In the genomic region with DNA sequence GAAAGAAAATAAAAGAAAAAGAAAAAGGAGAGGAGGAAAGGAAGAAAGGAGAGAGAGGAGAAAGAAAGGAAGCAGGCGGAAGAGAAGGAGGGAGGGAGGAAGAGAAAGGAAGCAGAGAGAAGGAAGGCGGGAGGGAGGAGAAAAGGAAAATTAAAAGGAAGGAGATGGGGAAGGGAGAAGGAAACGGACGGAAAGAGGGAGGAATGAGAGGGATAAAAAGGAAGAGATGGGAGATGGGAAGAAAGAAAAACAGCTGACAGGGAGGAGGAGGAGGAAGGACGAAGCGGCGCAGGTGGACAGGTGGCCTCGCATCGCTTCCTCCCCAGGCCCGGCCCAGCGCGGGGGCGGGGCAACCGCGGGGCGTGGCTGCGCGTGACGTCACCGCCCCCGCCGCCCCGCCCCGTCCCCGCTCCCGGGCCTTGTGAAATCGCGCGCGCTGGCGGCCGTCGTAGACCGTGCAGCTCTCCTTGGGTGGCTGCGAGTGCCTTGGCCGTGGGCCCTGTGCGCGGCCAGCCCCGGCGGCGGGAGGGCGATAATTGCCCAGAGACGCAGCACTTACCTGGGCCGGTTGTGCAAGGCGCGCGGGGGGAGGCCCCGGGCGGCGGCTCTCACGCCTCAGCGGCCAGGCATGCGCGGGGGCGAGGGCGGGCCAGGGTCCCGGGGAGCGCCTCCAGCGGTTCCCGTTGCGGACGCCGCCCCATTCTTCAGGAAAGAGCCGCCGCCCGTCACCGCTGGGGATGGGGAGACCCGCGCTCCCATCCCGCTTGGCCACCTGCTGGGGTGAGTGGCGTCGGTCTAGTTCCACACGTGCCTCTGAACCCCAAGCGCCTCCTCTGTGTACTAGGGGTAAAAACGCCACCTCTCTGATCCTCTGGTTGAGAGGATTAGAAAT, we compare ENCODE assay signal across 8 cellular contexts. TPM values are rescaled to one million over a fixed set of nuclear protein-coding genes. Genes with fewer than 3 reads are reported as not detected.
DNase-seq lines count a peak whose midpoint lies in the region; ATAC-seq and TF ChIP-seq lines count a peak whose summit lies in the region.

No MANE protein-coding gene starts in this region.

- H3K27ac ChIP-seq in BLaER1 treated with 17β-estradiol and CSF1 and Interleukin-3, amounts not matched to agents 10 nM and 100 nM = peak overlapping the region in 9 of 11 experiments; percentile 20 to 70 (median 66); a peak in 15 of 22 replicates
- H3K27ac ChIP-seq in OCI-LY7 (ENCODE audit: low read depth, low read length, poor library complexity, severe bottlenecking) = no peak overlapping the region

- H3K4me2 ChIP-seq in BLaER1 treated with 17β-estradiol and CSF1 and Interleukin-3, amounts not matched to agents 10 nM and 100 nM = peak overlapping the region; percentile 57 to 86 (median 72)
- H3K4me2 ChIP-seq in OCI-LY7 (ENCODE audit: low read length) = peak overlapping the region; percentile 74

- CTCF ChIA-PET in OCI-LY7 (lab: Charles Lee; ENCODE audit: unreplicated experiment) = interaction anchor here (0.6 to 1.0 kb wide), 2 partner anchors 9 to 391 kb away, joined by 3 read pairs; no protein-coding TSS in a partner anchor

- peaks cover 5 to 18% of the 10 kb centered on the region in 2 donors for H3K4me1 Mint-ChIP-seq in natural killer cell
- H3K4me1 Mint-ChIP-seq in stimulated activated memory B cell treated with anti-CD40 and anti-IgM and Interleukin-4, amounts not matched to agents 10 μg/mL and 1 μg/mL and 100 μg/mL, for 72 hours = peaks cover 13% of the 10 kb centered on the region

- H3K4me3 ChIP-seq in BLaER1 treated with 17β-estradiol and CSF1 and Interleukin-3, amounts not matched to agents 10 nM and 100 nM = peak overlapping the region; percentile 51 to 70 (median 62)
- peak overlapping the region; percentile 68 for H3K4me3 ChIP-seq in OCI-LY7 (ENCODE audit: low read depth, low read length, poor library complexity, severe bottlenecking)
- peak overlapping the region; percentile 36 for H3K4me3 ChIP-seq in fibroblast of mammary gland (ENCODE audit: control insufficient read depth, low read depth, low read length)

- H3K4me3 Mint-ChIP-seq in natural killer cell = peak overlapping the region; percentile 89
- H3K4me3 Mint-ChIP-seq in stimulated activated memory B cell treated with anti-CD40 and anti-IgM and Interleukin-4, amounts not matched to agents 10 μg/mL and 1 μg/mL and 100 μg/mL, for 72 hours = peak overlapping the region; percentile 98

- peak overlapping the region; percentile 50 to 82 (median 74); a peak in 21 of 22 replicates for H3K9ac ChIP-seq in BLaER1 treated with 17β-estradiol and CSF1 and Interleukin-3, amounts not matched to agents 10 nM and 100 nM

- POLR2A ChIA-PET in OCI-LY7 (lab: Charles Lee) = interaction anchor here (0.8 kb wide), 1 partner anchor 164 kb away, joined by 3 read pairs; no protein-coding TSS in a partner anchor

- peaks cover 0 to 6% (median 0%) of the 10 kb centered on the region in 10 experiments; a peak in 3 of 20 replicates for H3K4me1 ChIP-seq in BLaER1 treated with 17β-estradiol and CSF1 and Interleukin-3, amounts not matched to agents 10 nM and 100 nM
- peaks cover 6% of the 10 kb centered on the region for H3K4me1 ChIP-seq in OCI-LY7 (ENCODE audit: insufficient read depth, low read length, poor library complexity, severe bottlenecking)

- peak; percentile 77 for DNase-seq in OCI-LY7 (ENCODE audit: low spot score)
- DNase-seq in activated T-cell treated with anti-CD3 and anti-CD28 coated beads, Interleukin-2, amount 50 U/mL, for 48 hours = peak; percentile 74 to 79
- DNase-seq in fibroblast of mammary gland (ENCODE audit: low read depth) = peak; percentile 34
- DNase-seq in natural killer cell = peak; percentile 62

- H3K27me3 ChIP-seq in BLaER1 treated with 17β-estradiol and CSF1 and Interleukin-3, amounts not matched to agents 10 nM and 100 nM = no peaks in the 10 kb centered on the region

- H3K9me2 ChIP-seq in OCI-LY7 (ENCODE audit: insufficient read depth, low read length) = no peaks in the 10 kb centered on the region

- no peaks in the 10 kb centered on the region for H4K20me1 ChIP-seq in BLaER1 treated with 17β-estradiol and CSF1 and Interleukin-3, amounts not matched to agents 10 nM and 100 nM
- no peaks in the 10 kb centered on the region for H4K20me1 ChIP-seq in OCI-LY7 (ENCODE audit: insufficient read depth, low read length)

- peak; percentile 89 for ATAC-seq in GM19438 (IDR thresholded peaks at IDR 0.05; ENCODE audit: low read depth, unreplicated experiment)
- peak; percentile 86 for ATAC-seq in HG03571 (IDR thresholded peaks at IDR 0.05; ENCODE audit: unreplicated experiment)
- ATAC-seq in natural killer cell = peak; percentile 96 to 97 (median 97)
- peak; percentile 93 for ATAC-seq in stimulated activated memory B cell treated with anti-CD40 and anti-IgM and Interleukin-4, amounts not matched to agents 10 μg/mL and 1 μg/mL and 100 μg/mL, for 72 hours

- BruUV-seq in OCI-LY7 (replicated peaks; lab: Mats Ljungman, UMichigan) = no TSS peak

- intact Hi-C loops in OCI-LY7 (cut with micrococcal nuclease; ENCODE audit: unreplicated experiment) (no loop called here), natural killer cell (cut with micrococcal nuclease) (no loop called here)

- no peaks in the 10 kb centered on the region for H3K36me3 Mint-ChIP-seq in natural killer cell
- no peaks in the 10 kb centered on the region for H3K36me3 Mint-ChIP-seq in stimulated activated memory B cell treated with anti-CD40 and anti-IgM and Interleukin-4, amounts not matched to agents 10 μg/mL and 1 μg/mL and 100 μg/mL, for 72 hours

- no peaks in the 10 kb centered on the region for H3K9me3 ChIP-seq in BLaER1 treated with 17β-estradiol and CSF1 and Interleukin-3, amounts not matched to agents 10 nM and 100 nM (replicated peaks in 1 of 11)
- no peaks in the 10 kb centered on the region for H3K9me3 ChIP-seq in OCI-LY7 (ENCODE audit: low read length)

- H2AFZ ChIP-seq in OCI-LY7 (ENCODE audit: low read length) = peak overlapping the region; percentile 95

- no peaks in the 10 kb centered on the region for H3K9me3 Mint-ChIP-seq in natural killer cell
- H3K9me3 Mint-ChIP-seq in stimulated activated memory B cell treated with anti-CD40 and anti-IgM and Interleukin-4, amounts not matched to agents 10 μg/mL and 1 μg/mL and 100 μg/mL, for 72 hours = peaks cover 3% of the 10 kb centered on the region

- peaks cover 16 to 34% of the 10 kb centered on the region in 2 donors for H3K27me3 Mint-ChIP-seq in natural killer cell (ENCODE audit: low read depth in 2 of 2)
- peaks cover 14% of the 10 kb centered on the region for H3K27me3 Mint-ChIP-seq in stimulated activated memory B cell treated with anti-CD40 and anti-IgM and Interleukin-4, amounts not matched to agents 10 μg/mL and 1 μg/mL and 100 μg/mL, for 72 hours

- TF ChIP-seq CTCF in OCI-LY7 (conservative IDR thresholded peaks at IDR 0.05; ENCODE audit: low read length) (peak; percentile 34; the same call in 1 of the 2 replicates), fibroblast of mammary gland (conservative IDR thresholded peaks at IDR 0.05; ENCODE audit: control insufficient read depth, insufficient read depth, low read depth, low read length) (no peak), natural killer cell (IDR thresholded peaks at IDR 0.05) (peak; percentile 20)

- H3K36me3 ChIP-seq in BLaER1 treated with 17β-estradiol and CSF1 and Interleukin-3, amounts not matched to agents 10 nM and 100 nM = no peaks in the 10 kb centered on the region
- no peaks in the 10 kb centered on the region for H3K36me3 ChIP-seq in OCI-LY7 (ENCODE audit: insufficient read depth, low read length)

- H3K27ac Mint-ChIP-seq in natural killer cell = peak overlapping the region; percentile 49 to 66
- peak overlapping the region; percentile 80 for H3K27ac Mint-ChIP-seq in stimulated activated memory B cell treated with anti-CD40 and anti-IgM and Interleukin-4, amounts not matched to agents 10 μg/mL and 1 μg/mL and 100 μg/mL, for 72 hours

- H3K79me2 ChIP-seq in OCI-LY7 (ENCODE audit: insufficient read depth, low read depth, low read length) = no peaks in the 10 kb centered on the region

RNA-seq across cellular contexts. Expression of gene FOXE1, which starts 49.6 kb away (rescaled TPM):
- total RNA-seq in OCI-LY7 (2014; rRNA removed; shearing (Covaris generic)) = not detected in 2 replicates
- total RNA-seq in OCI-LY7 (2022) = not detected in 2 replicates
- total RNA-seq in natural killer cell = not detected
